Comparison of ENCODE assay signal across 19 cellular contexts in genomic region chrX:128739539-128739938, GRCh38.
"Had no signal": no experiment of that assay in that cellular context is flagged by ENCODE, and none has a peak within 500 bp of the region (broad histone marks: within the 10 kb centered on the region; RNA-seq: fewer than 3 reads in every experiment).

No MANE protein-coding gene starts in this region.

- H3K36me3 Mint-ChIP-seq: activated naive CD4-positive, alpha-beta T cell treated with anti-CD3 and anti-CD28 coated beads, Interleukin-2, amount 50 U/mL, for 72 hours had no signal

- H3K9me3 Mint-ChIP-seq: activated naive CD4-positive, alpha-beta T cell treated with anti-CD3 and anti-CD28 coated beads, Interleukin-2, amount 50 U/mL, for 72 hours had no signal

- H3K4me1 Mint-ChIP-seq: nephron progenitor cell had no signal

- FAIRE-seq: bronchial epithelial cell, endothelial cell of umbilical vein had no signal

- H3K27ac Mint-ChIP-seq: activated naive CD4-positive, alpha-beta T cell treated with anti-CD3 and anti-CD28 coated beads, Interleukin-2, amount 50 U/mL, for 72 hours; nephron progenitor cell had no signal

- H3K4me3 Mint-ChIP-seq: nephron progenitor cell had no signal

- H3K27ac ChIP-seq: adrenal gland, esophagus squamous epithelium, tibial artery had no signal

- DNase-seq: activated CD4-positive, alpha-beta T cell treated with anti-CD3 and anti-CD28 coated beads, Interleukin-2, amount 50 U/mL, for 48 hours; activated gamma-delta T cell; adrenal gland; dermis blood vessel endothelial cell; effector memory CD4-positive, alpha-beta T cell; esophagus squamous epithelium; islet precursor cell; mammary epithelial cell; nephron progenitor cell; nucleus accumbens; posterior cingulate gyrus; retina; stimulated activated CD8-positive, alpha-beta memory T cell treated with anti-CD3 and anti-CD28 coated beads, Interleukin-4, amount 100 ng/mL, for 48 hours; stimulated activated naive CD8-positive, alpha-beta T cell treated with anti-CD3 and anti-CD28 coated beads, Interleukin-15, Interleukin-2, amounts not matched to agents 100 U/mL and 50 U/mL, for 24 hours; substantia nigra; tibial artery had no signal
